ENCODE assay signal across 8 cellular contexts in the genomic region with DNA sequence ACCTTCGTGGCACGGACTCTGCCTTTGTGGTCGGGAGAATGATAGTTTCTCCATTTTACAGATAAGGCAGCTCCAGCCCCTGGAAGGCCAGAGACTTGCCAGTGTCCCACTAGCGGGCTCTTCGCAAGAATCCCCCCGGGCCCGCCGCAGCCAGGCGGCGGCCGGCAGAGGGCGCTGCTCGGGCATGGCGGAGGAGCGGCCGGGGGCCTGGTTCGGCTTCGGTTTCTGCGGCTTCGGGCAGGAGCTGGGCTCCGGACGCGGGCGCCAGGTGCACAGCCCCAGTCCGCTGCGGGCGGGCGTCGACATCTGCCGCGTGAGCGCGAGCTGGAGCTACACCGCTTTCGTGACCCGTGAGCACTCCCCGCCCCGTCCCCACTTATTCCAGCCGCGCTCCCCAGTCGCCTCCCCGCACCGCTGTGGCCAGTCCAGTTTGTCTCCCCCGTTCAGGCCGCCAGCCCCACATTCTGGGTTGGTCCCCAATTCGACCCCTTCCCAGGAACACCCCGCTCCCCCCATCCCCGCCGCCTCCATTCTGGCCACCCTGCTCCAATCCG. TPM values are rescaled to one million over a fixed set of nuclear protein-coding genes. Genes with fewer than 3 reads are reported as not detected.
DNase-seq lines count a peak whose midpoint lies in the region; ATAC-seq, FAIRE-seq and TF ChIP-seq lines count a peak whose summit lies in the region.

No MANE protein-coding gene starts in this region.

- no peaks in the 10 kb centered on the region for H3K9me3 ChIP-seq in keratinocyte (ENCODE audit: control insufficient read depth, low read depth, low read length)

- H3K36me3 ChIP-seq in keratinocyte (ENCODE audit: control insufficient read depth in 2 of 2, extremely low read depth in 1 of 2, insufficient read depth in 2 of 2, low read length in 2 of 2) = peaks cover 19 to 25% of the 10 kb centered on the region in 2 experiments

- no peaks in the 10 kb centered on the region for H3K27me3 ChIP-seq in keratinocyte (ENCODE audit: control insufficient read depth, extremely low read depth, insufficient read depth, low read length)

- peak; percentile 3; the same call in 1 of the 2 replicates for TF ChIP-seq POLR2A in GM12892 (IDR thresholded peaks at IDR 0.05; ENCODE audit: low read depth, low read length)

- H3K9ac ChIP-seq in keratinocyte (ENCODE audit: control insufficient read depth, extremely low read depth, insufficient read depth, low read length) = peak overlapping the region; percentile 95

- peak; percentile 74 to 90 (median 78) for TF ChIP-seq CTCF in keratinocyte (optimal IDR thresholded peaks at IDR 0.05 in 1 of 3, IDR thresholded peaks at IDR 0.05 in 1 of 3, conservative IDR thresholded peaks at IDR 0.05 in 1 of 3; ENCODE audit: extremely low read depth in 1 of 3, insufficient read depth in 2 of 3, low read length in 3 of 3)

- no peaks in the 10 kb centered on the region for H4K20me1 ChIP-seq in keratinocyte (ENCODE audit: control insufficient read depth, extremely low read depth, insufficient read depth, low read length)

- FAIRE-seq in GM12892 (lab: Jason Lieb, UNC) (no peak), keratinocyte (lab: Jason Lieb, UNC) (no peak)

- dilution Hi-C loops in keratinocyte (cut with MboI; ENCODE audit: extremely low pct_ligation_motif_present, low sequenced_read_pairs) = no loop called here

- H3K27ac ChIP-seq in keratinocyte (ENCODE audit: control insufficient read depth, insufficient read depth, low read length) = no peak overlapping the region

- no peaks in the 10 kb centered on the region for H3K9me1 ChIP-seq in keratinocyte (ENCODE audit: control insufficient read depth, extremely low read depth, insufficient read depth, low read length)

- peak overlapping the region; percentile 51 to 80 (median 61) for H3K4me3 ChIP-seq in keratinocyte (ENCODE audit: control insufficient read depth in 2 of 3, extremely low read depth in 1 of 3, insufficient read depth in 2 of 3, low read depth in 1 of 3, low read length in 3 of 3)

- ATAC-seq in GM19324 (IDR thresholded peaks at IDR 0.05; ENCODE audit: low FRiP score, unreplicated experiment) (no peak), GM21515 (IDR thresholded peaks at IDR 0.05; ENCODE audit: unreplicated experiment) (no peak)

- DNase-seq in GM12892 (ENCODE audit: insufficient read length) (peak; percentile 89), NCI-H187 (lab: John Stamatoyannopoulos, UW) (peak; percentile 49 to 80), cerebellar cortex (ENCODE audit: low spot score) (peak; percentile 68), keratinocyte (ENCODE audit: low read depth, low spot score) (no peak)
- peak; percentile 24 for DNase-seq in activated CD4-positive, CD25-positive, alpha-beta regulatory T cell treated with anti-CD3 and anti-CD28 coated beads, Interleukin-2, amount 50 U/mL, for 16 hours (ENCODE audit: low read depth, low spot score)
- peak in 2 of 3 donors; percentile 52 to 56 for DNase-seq in stimulated activated CD4-positive, alpha-beta T cell treated with anti-CD3 and anti-CD28 coated beads, Interleukin-12 subunit alpha, Interleukin-12 subunit beta, amount 100 ng/mL, for 48 hours (ENCODE audit: low read depth in 2 of 3, low spot score in 1 of 3)

- H3K4me1 ChIP-seq in keratinocyte (ENCODE audit: control insufficient read depth, extremely low read depth, insufficient read depth, low read length) = peaks cover 16% of the 10 kb centered on the region

- no peaks in the 10 kb centered on the region for H3K79me2 ChIP-seq in keratinocyte (ENCODE audit: control insufficient read depth, insufficient read depth, low read length)

- H3K4me2 ChIP-seq in keratinocyte (ENCODE audit: control insufficient read depth, extremely low read depth, insufficient read depth, low read depth, low read length) = peak overlapping the region; percentile 87

- peak overlapping the region; percentile 70 for H2AFZ ChIP-seq in keratinocyte (ENCODE audit: control insufficient read depth, low read length)

RNA-seq across cellular contexts. Expression of gene RCCD1, which starts 1.9 kb away (rescaled TPM):
- 16.0 TPM for polyA plus RNA-seq in GM12892 (2012; ENCODE audit: missing spikeins)
- polyA plus RNA-seq in keratinocyte = 4.9 to 7.8 TPM (median 7.3 TPM) in 3 replicates
- 12.3 TPM for polyA plus RNA-seq in keratinocyte (2011; ENCODE audit: low read depth)
- polyA plus RNA-seq in keratinocyte (2011; cell fraction: cytosol; rRNA removed) = 4.4 and 4.6 TPM in 2 replicates
- 18.7 and 19.9 TPM in 2 replicates for polyA plus RNA-seq in keratinocyte (2011; cell fraction: nucleus; rRNA removed)
- polyA plus RNA-seq in keratinocyte (2012; ENCODE audit: low replicate concordance) = 8.1 and 11.2 TPM in 2 replicates
- polyA minus RNA-seq in keratinocyte = 1.8 to 4.7 TPM (median 3.1 TPM) in 3 replicates
- 4.6 TPM for polyA minus RNA-seq in keratinocyte (2011; cell fraction: cytosol; rRNA and poly(A)+ RNA removed)
- polyA minus RNA-seq in keratinocyte (2011; cell fraction: nucleus; rRNA and poly(A)+ RNA removed) = 3.5 and 3.6 TPM in 2 replicates

RNA-seq across cellular contexts. Expression of gene UNC45A, which starts 21.5 kb away (rescaled TPM):
- 33.9 TPM for polyA plus RNA-seq in GM12892 (2012; ENCODE audit: missing spikeins)
- polyA plus RNA-seq in keratinocyte = 60.9 to 91.0 TPM (median 63.1 TPM) in 3 replicates
- polyA plus RNA-seq in keratinocyte (2011; ENCODE audit: low read depth) = 71.9 TPM
- 36.0 and 65.6 TPM in 2 replicates for polyA plus RNA-seq in keratinocyte (2011; cell fraction: cytosol; rRNA removed)
- polyA plus RNA-seq in keratinocyte (2011; cell fraction: nucleus; rRNA removed) = 92.9 and 109 TPM in 2 replicates
- polyA plus RNA-seq in keratinocyte (2012; ENCODE audit: low replicate concordance) = 69.1 and 85.0 TPM in 2 replicates
- polyA minus RNA-seq in keratinocyte = 76.9 to 110 TPM (median 103 TPM) in 3 replicates
- polyA minus RNA-seq in keratinocyte (2011; cell fraction: cytosol; rRNA and poly(A)+ RNA removed) = 93.0 TPM
- 91.7 and 99.8 TPM in 2 replicates for polyA minus RNA-seq in keratinocyte (2011; cell fraction: nucleus; rRNA and poly(A)+ RNA removed)

RNA-seq across cellular contexts. Expression of gene HDDC3, which starts 24.3 kb away (rescaled TPM):
- polyA plus RNA-seq in GM12892 (2012; ENCODE audit: missing spikeins) = 20.4 TPM
- polyA plus RNA-seq in keratinocyte = 10.6 to 12.1 TPM (median 11.8 TPM) in 3 replicates
- polyA plus RNA-seq in keratinocyte (2011; ENCODE audit: low read depth) = 14.6 TPM
- polyA plus RNA-seq in keratinocyte (2011; cell fraction: cytosol; rRNA removed) = 7.7 and 9.8 TPM in 2 replicates
- polyA plus RNA-seq in keratinocyte (2011; cell fraction: nucleus; rRNA removed) = 6.4 and 7.6 TPM in 2 replicates
- 9.4 and 12.4 TPM in 2 replicates for polyA plus RNA-seq in keratinocyte (2012; ENCODE audit: low replicate concordance)
- polyA minus RNA-seq in keratinocyte = 4.4 to 7.2 TPM (median 6.5 TPM) in 3 replicates
- 9.4 TPM for polyA minus RNA-seq in keratinocyte (2011; cell fraction: cytosol; rRNA and poly(A)+ RNA removed)
- polyA minus RNA-seq in keratinocyte (2011; cell fraction: nucleus; rRNA and poly(A)+ RNA removed) = 2.2 and 4.1 TPM in 2 replicates

RNA-seq across cellular contexts. Expression of gene PRC1, which starts 37.7 kb away (rescaled TPM):
- polyA plus RNA-seq in GM12892 (2012; ENCODE audit: missing spikeins) = 72.3 TPM
- 23.4 to 105 TPM (median 78.4 TPM) in 3 replicates for polyA plus RNA-seq in keratinocyte
- polyA plus RNA-seq in keratinocyte (2011; ENCODE audit: low read depth) = 11.3 TPM
- polyA plus RNA-seq in keratinocyte (2011; cell fraction: cytosol; rRNA removed) = 20.9 and 28.4 TPM in 2 replicates
- polyA plus RNA-seq in keratinocyte (2011; cell fraction: nucleus; rRNA removed) = 34.7 and 36.2 TPM in 2 replicates
- polyA plus RNA-seq in keratinocyte (2012; ENCODE audit: low replicate concordance) = 2.1 and 55.4 TPM in 2 replicates
- polyA minus RNA-seq in keratinocyte = 21.7 to 136 TPM (median 82.1 TPM) in 3 replicates
- polyA minus RNA-seq in keratinocyte (2011; cell fraction: cytosol; rRNA and poly(A)+ RNA removed) = 28.0 TPM
- 9.6 and 14.0 TPM in 2 replicates for polyA minus RNA-seq in keratinocyte (2011; cell fraction: nucleus; rRNA and poly(A)+ RNA removed)

RNA-seq across cellular contexts. Expression of gene MAN2A2, which starts 53.5 kb away (rescaled TPM):
- 35.7 TPM for polyA plus RNA-seq in GM12892 (2012; ENCODE audit: missing spikeins)
- 6.6 to 13.4 TPM (median 9.7 TPM) in 3 replicates for polyA plus RNA-seq in keratinocyte
- polyA plus RNA-seq in keratinocyte (2011; ENCODE audit: low read depth) = 7.3 TPM
- 6.5 and 7.6 TPM in 2 replicates for polyA plus RNA-seq in keratinocyte (2011; cell fraction: cytosol; rRNA removed)
- 38.8 and 46.7 TPM in 2 replicates for polyA plus RNA-seq in keratinocyte (2011; cell fraction: nucleus; rRNA removed)
- 9.0 and 9.7 TPM in 2 replicates for polyA plus RNA-seq in keratinocyte (2012; ENCODE audit: low replicate concordance)
- polyA minus RNA-seq in keratinocyte = 16.9 to 46.0 TPM (median 20.4 TPM) in 3 replicates
- 10.2 TPM for polyA minus RNA-seq in keratinocyte (2011; cell fraction: cytosol; rRNA and poly(A)+ RNA removed)
- 17.4 and 20.3 TPM in 2 replicates for polyA minus RNA-seq in keratinocyte (2011; cell fraction: nucleus; rRNA and poly(A)+ RNA removed)
